ENCODE assay signal across 8 cellular contexts in the genomic region with DNA sequence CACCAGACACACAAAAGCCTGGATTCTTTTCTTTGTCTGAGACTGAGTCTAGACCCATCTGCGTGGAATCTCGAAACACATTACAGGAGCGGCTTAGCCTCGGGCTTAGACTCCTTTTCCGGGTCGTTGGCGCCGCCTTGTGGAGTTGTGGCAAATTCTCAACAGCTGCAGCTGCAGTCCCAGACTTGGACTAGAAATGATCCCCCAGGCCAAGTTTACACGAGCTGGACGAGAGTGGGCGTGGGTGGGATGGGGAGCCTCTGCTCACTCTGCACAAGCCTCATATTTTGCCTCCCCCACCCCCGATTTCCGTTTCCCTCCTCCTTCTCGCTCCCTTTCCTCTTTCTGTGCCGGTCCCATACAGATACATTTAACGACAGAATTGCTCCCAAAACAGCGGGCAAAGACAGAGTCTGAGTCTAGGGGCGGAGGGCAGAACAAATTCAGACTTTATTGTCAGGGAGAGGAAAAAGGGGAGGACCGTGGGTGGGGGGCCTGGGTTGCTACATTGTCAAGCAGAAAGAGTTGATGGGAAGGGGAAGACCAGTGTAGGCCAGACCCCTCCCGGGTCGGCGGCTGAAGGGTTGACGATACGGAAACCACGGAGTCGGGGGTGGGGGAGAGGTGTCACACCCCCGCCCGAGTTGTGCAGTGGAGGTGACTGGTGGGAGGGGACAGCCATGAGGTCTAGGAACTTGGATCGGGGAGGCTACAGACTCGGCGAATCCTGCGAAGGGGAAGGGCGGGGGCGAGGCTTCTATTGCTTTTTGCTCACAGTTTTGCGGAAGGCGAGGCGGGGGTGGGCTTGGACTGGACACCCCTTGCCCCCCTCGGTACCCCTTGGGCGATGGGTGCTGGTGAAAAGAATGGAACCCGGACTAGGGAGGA. TPM values are rescaled to one million over a fixed set of nuclear protein-coding genes. Genes with fewer than 3 reads are reported as not detected.
DNase-seq lines count a peak whose midpoint lies in the region; ATAC-seq and TF ChIP-seq lines count a peak whose summit lies in the region.

No MANE protein-coding gene starts in this region.

- peak; percentile 88 for DNase-seq in GM10266 (ENCODE audit: extremely low spot score)
- DNase-seq in NCI-H146 treated with DMSO at 0.1 percent for 48 hours (lab: John Stamatoyannopoulos, UW; ENCODE audit: unreplicated experiment): peak; percentile 63
- peak; percentile 77 to 89 (median 77) for DNase-seq in T-helper 17 cell
- peak in 54 of 56 donors; percentile 26 to 92 (median 72) for DNase-seq in amygdala (lab: John Stamatoyannopoulos, UW)
- peak; percentile 86 for DNase-seq in hepatic stellate cell (ENCODE audit: low spot score)
- DNase-seq in retinal pigment epithelial cell (ENCODE audit: low read depth): no peak

- no peaks in the 10 kb centered on the region for H3K27me3 Mint-ChIP-seq in T-helper 17 cell

- no peaks in the 10 kb centered on the region for H3K9me3 ChIP-seq in T-helper 17 cell (ENCODE audit: control insufficient read depth, low read length, poor library complexity, severe bottlenecking)

- peak; percentile 90 for TF ChIP-seq CTCF in GM10266 (IDR thresholded peaks at IDR 0.05; ENCODE audit: control insufficient read depth, insufficient read depth, low read depth, missing control alignments)
- peak; percentile 91 for TF ChIP-seq CTCF in retinal pigment epithelial cell (conservative IDR thresholded peaks at IDR 0.05; ENCODE audit: low read depth, low read length)

- H3K4me1 Mint-ChIP-seq in T-helper 17 cell: peaks cover 37% of the 10 kb centered on the region

- no peak overlapping the region for H3K4me3 ChIP-seq in retinal pigment epithelial cell (ENCODE audit: low read length)

- ATAC-seq in HG02588 (IDR thresholded peaks at IDR 0.05; ENCODE audit: unreplicated experiment): peak; percentile 64
- peak; percentile 88 for ATAC-seq in T-helper 17 cell
- ATAC-seq in GM18520 (IDR thresholded peaks at IDR 0.05; ENCODE audit: unreplicated experiment): no peak

- H3K4me3 Mint-ChIP-seq in T-helper 17 cell: peak overlapping the region; percentile 73

- peak overlapping the region; percentile 72 for H3K27ac Mint-ChIP-seq in T-helper 17 cell

- no peaks in the 10 kb centered on the region for H3K36me3 Mint-ChIP-seq in T-helper 17 cell (ENCODE audit: low read depth)

RNA-seq across cellular contexts. Expression of a gene that starts 4.7 kb away (rescaled TPM):
- under 1 TPM; 0.57 to 0.99 TPM for total RNA-seq in T-helper 17 cell

RNA-seq across cellular contexts. Expression of a gene that starts 15.6 kb away (rescaled TPM):
- total RNA-seq in T-helper 17 cell: 1 to 10 TPM; 3.4 to 5.7 TPM

RNA-seq across cellular contexts. Expression of a gene that starts 44.0 kb away (rescaled TPM):
- total RNA-seq in T-helper 17 cell: 10 to 100 TPM; 58.6 to 63.3 TPM

RNA-seq across cellular contexts. Expression of a gene that starts 50.1 kb away (rescaled TPM):
- 10 to 100 TPM; 61.6 to 71.4 TPM for total RNA-seq in T-helper 17 cell
